In the genomic region with DNA sequence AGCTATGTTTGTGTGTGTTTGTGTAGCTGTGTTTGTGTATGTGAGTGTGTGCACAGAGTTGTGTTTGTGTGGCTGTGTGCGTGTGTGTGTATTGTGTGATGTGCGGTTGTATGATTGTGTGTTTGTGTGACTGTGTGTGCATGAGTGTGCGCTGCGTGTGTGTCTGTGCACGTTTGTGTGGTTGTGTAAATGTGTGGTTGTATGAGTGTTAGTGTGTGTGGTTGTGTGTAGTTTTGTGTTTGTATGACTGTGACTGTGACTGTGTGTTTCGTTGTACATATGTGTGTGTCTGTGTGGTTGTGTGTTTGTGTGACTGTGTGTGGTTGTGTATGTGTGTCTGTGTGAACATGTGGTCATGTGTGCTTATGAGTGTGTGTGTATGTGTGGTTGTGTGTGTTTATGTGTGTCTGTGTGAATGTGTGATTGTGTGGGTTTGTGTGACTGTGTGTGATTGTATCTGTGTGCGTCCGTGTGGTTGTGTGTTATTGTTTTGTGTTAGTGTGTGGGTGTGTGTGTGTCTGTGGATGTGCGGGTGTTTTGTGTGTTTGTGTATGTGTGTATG, we compare ENCODE assay signal across 20 cellular contexts.
DNase-seq lines count a peak whose midpoint lies in the region; ATAC-seq, FAIRE-seq and TF ChIP-seq lines count a peak whose summit lies in the region.
"Had no signal": no experiment of that assay in that cellular context is flagged by ENCODE, and none has a peak within 500 bp of the region (broad histone marks: within the 10 kb centered on the region; RNA-seq: fewer than 3 reads in every experiment).

No MANE protein-coding gene starts in this region.

- FAIRE-seq in H54 (lab: Jason Lieb, UNC) (peak; percentile 69), K562 (lab: Jason Lieb, UNC) (peak; percentile 75)

- no peak for TF ChIP-seq RAD21 in K562 (CRISPR knock-in tag; conservative IDR thresholded peaks at IDR 0.05 in 1 of 2, IDR thresholded peaks at IDR 0.05 in 1 of 2)

- no peak overlapping the region for H3K27ac ChIP-seq in K562 (ENCODE audit: extremely low read depth, low read depth, low read length)
- no peak overlapping the region for H3K27ac ChIP-seq in mesendoderm (ENCODE audit: low read depth, low read length)
- no peak overlapping the region for H3K27ac ChIP-seq in osteoblast (ENCODE audit: low read depth, low read length)
- H3K27ac ChIP-seq: BLaER1 treated with 17β-estradiol and CSF1 and Interleukin-3, amounts not matched to agents 10 nM and 100 nM; GM23248; SK-N-MC had no signal

- POLR2A ChIA-PET in K562 (lab: Yijun Ruan, JAX), result no interaction called here

- no peak overlapping the region for H2AFZ ChIP-seq in K562 (ENCODE audit: low read depth, low read length)
- H2AFZ ChIP-seq in osteoblast (ENCODE audit: low read length), result no peak overlapping the region
- H2AFZ ChIP-seq: GM23248 had no signal

- H2BK15ac ChIP-seq in mesendoderm (replicated peaks; ENCODE audit: low read depth), result no peak overlapping the region

- H3K9me3 ChIP-seq in K562 (replicated peaks; ENCODE audit: control insufficient read depth, insufficient read depth, low read depth, low read length) (peaks cover 6% of the 10 kb centered on the region; the same call in 1 of the 2 replicates), osteoblast (ENCODE audit: low read depth, low read length) (no peaks in the 10 kb centered on the region)

- CTCF ChIA-PET in K562 (lab: Yijun Ruan, JAX; ENCODE audit: low intra/inter-chr PET ratio), result no interaction called here

- H3K27me3 ChIP-seq in K562 (ENCODE audit: control insufficient read depth in 2 of 2, insufficient read depth in 2 of 2, low read length in 2 of 2) (peaks cover 0 to 9% of the 10 kb centered on the region in 2 experiments; a peak in 1 of 5 replicates), mesendoderm (ENCODE audit: insufficient read depth, low read length, poor library complexity) (no peaks in the 10 kb centered on the region), osteoblast (ENCODE audit: insufficient read depth, low read length) (no peaks in the 10 kb centered on the region)
- H3K27me3 ChIP-seq: BLaER1 treated with 17β-estradiol and CSF1 and Interleukin-3, amounts not matched to agents 10 nM and 100 nM had no signal

- H3K4me2 ChIP-seq in K562 (ENCODE audit: insufficient read depth, low read length) (no peak overlapping the region), mesendoderm (ENCODE audit: low read length) (no peak overlapping the region), osteoblast (ENCODE audit: insufficient read depth, low read length) (no peak overlapping the region)
- H3K4me2 ChIP-seq: BLaER1 treated with 17β-estradiol and CSF1 and Interleukin-3, amounts not matched to agents 10 nM and 100 nM had no signal

- intact Hi-C loops in K562 (cut with micrococcal nuclease), result no loop called here
- intact Hi-C loops in activated T-helper 1 cell treated with anti-CD3 and anti-CD28 coated beads, Interleukin-12 subunit alpha, Interleukin-12 subunit beta, Interleukin-2, Interleukin-4 antibody, amounts not matched to agents 30 ng/mL and 10 ng/mL and 1 ng/mL, durations not matched to agents 14 hours and 24 hours and 36 hours (cut with micrococcal nuclease), result no loop called here

- TF ChIP-seq POLR2A in H54 (IDR thresholded peaks at IDR 0.05; ENCODE audit: low read depth, low read length) (no peak), K562 (conservative IDR thresholded peaks at IDR 0.05) (no peak)

- no peak for TF ChIP-seq EP300 in K562 (IDR thresholded peaks at IDR 0.05; ENCODE audit: low read length)

- H3K4me3 Mint-ChIP-seq in activated T-helper 1 cell treated with anti-CD3 and anti-CD28 coated beads, Interleukin-12 subunit alpha, Interleukin-12 subunit beta, Interleukin-2, Interleukin-4 antibody, amounts not matched to agents 30 ng/mL and 10 ng/mL and 1 ng/mL, durations not matched to agents 14 hours and 24 hours and 36 hours, result no peak overlapping the region
- H3K4me3 Mint-ChIP-seq: CD8-positive, alpha-beta T cell had no signal

- peaks cover 5% of the 10 kb centered on the region for H3K27me3 Mint-ChIP-seq in activated T-helper 1 cell treated with anti-CD3 and anti-CD28 coated beads, Interleukin-12 subunit alpha, Interleukin-12 subunit beta, Interleukin-2, Interleukin-4 antibody, amounts not matched to agents 30 ng/mL and 10 ng/mL and 1 ng/mL, durations not matched to agents 14 hours and 24 hours and 36 hours (ENCODE audit: insufficient read depth)

- H3K4ac ChIP-seq in mesendoderm (ENCODE audit: low read depth, low read length), result no peak overlapping the region

- ATAC-seq in K562 (no peak), GM19455 (IDR thresholded peaks at IDR 0.05; ENCODE audit: unreplicated experiment) (no peak)
- ATAC-seq: CD8-positive, alpha-beta T cell; HCT116 had no signal

- H2BK5ac ChIP-seq in mesendoderm (ENCODE audit: low read length), result no peak overlapping the region

- H2AK5ac ChIP-seq in mesendoderm (ENCODE audit: low read length), result no peak overlapping the region

- H3K4me1 ChIP-seq in K562 (replicated peaks in 1 of 2; ENCODE audit: control insufficient read depth in 2 of 2, insufficient read depth in 2 of 2, low read length in 2 of 2) (peaks cover 0 to 5% of the 10 kb centered on the region in 2 experiments; a peak in 1 of 5 replicates), mesendoderm (ENCODE audit: control insufficient read depth, low read depth, low read length) (no peaks in the 10 kb centered on the region), osteoblast (ENCODE audit: insufficient read depth, low read length) (peaks cover 7% of the 10 kb centered on the region)

- H3K4me1 Mint-ChIP-seq in activated T-helper 1 cell treated with anti-CD3 and anti-CD28 coated beads, Interleukin-12 subunit alpha, Interleukin-12 subunit beta, Interleukin-2, Interleukin-4 antibody, amounts not matched to agents 30 ng/mL and 10 ng/mL and 1 ng/mL, durations not matched to agents 14 hours and 24 hours and 36 hours (ENCODE audit: low read depth), result no peaks in the 10 kb centered on the region

- H3K18ac ChIP-seq in mesendoderm (ENCODE audit: low read length), result no peak overlapping the region

- peaks cover 3% of the 10 kb centered on the region for H3K9me3 Mint-ChIP-seq in activated T-helper 1 cell treated with anti-CD3 and anti-CD28 coated beads, Interleukin-12 subunit alpha, Interleukin-12 subunit beta, Interleukin-2, Interleukin-4 antibody, amounts not matched to agents 30 ng/mL and 10 ng/mL and 1 ng/mL, durations not matched to agents 14 hours and 24 hours and 36 hours

- H3K27ac Mint-ChIP-seq in activated T-helper 1 cell treated with anti-CD3 and anti-CD28 coated beads, Interleukin-12 subunit alpha, Interleukin-12 subunit beta, Interleukin-2, Interleukin-4 antibody, amounts not matched to agents 30 ng/mL and 10 ng/mL and 1 ng/mL, durations not matched to agents 14 hours and 24 hours and 36 hours, result no peak overlapping the region
- H3K27ac Mint-ChIP-seq: CD8-positive, alpha-beta T cell had no signal

- H3K79me2 ChIP-seq in K562 (ENCODE audit: control insufficient read depth, insufficient read depth, low read length) (no peaks in the 10 kb centered on the region), mesendoderm (ENCODE audit: control insufficient read depth, insufficient read depth, low read length) (no peaks in the 10 kb centered on the region), osteoblast (ENCODE audit: insufficient read depth, low read length) (no peaks in the 10 kb centered on the region)

- DNase-seq in H54 (ENCODE audit: insufficient read length, low spot score), result no peak
- peak; percentile 11 for DNase-seq in NAMALWA (ENCODE audit: low spot score)
- DNase-seq in K562 (ENCODE audit: extremely low read depth in 1 of 4, low spot score in 3 of 4), result no peak
- DNase-seq in mesendoderm, result peak; percentile 40
- DNase-seq in GM20000 (ENCODE audit: low spot score), result no peak
- no peak for DNase-seq in activated T-helper 1 cell treated with anti-CD3 and anti-CD28 coated beads, Interleukin-12 subunit alpha, Interleukin-12 subunit beta, Interleukin-2, Interleukin-4 antibody, amounts not matched to agents 30 ng/mL and 10 ng/mL and 1 ng/mL, durations not matched to agents 14 hours and 24 hours and 36 hours (ENCODE audit: low spot score)
- DNase-seq in osteoblast (ENCODE audit: insufficient read length, low spot score, missing footprints), result no peak
- DNase-seq: Calu3; CD8-positive, alpha-beta T cell; GM23248; MM.1S; NCI-H2081 treated with DMSO at 0.1 percent for 48 hours; NCI-H510A; NCI-H748 treated with DMSO at 0.1 percent for 48 hours; OCI-M1; Right ventricle myocardium superior had no signal

- no peak overlapping the region for H3K56ac ChIP-seq in mesendoderm (ENCODE audit: low read length)

- 20% methylated on average over 9 of the region's 9 CpGs for WGBS in K562 (ENCODE audit: insufficient coverage, low coverage, missing lambda C conversion rate)
- 100% methylated on average over 6 of the region's 9 CpGs for WGBS in mesendoderm (ENCODE audit: extremely low coverage, insufficient coverage, low lambda C conversion rate)

- peak overlapping the region; percentile 30 for H3K23ac ChIP-seq in mesendoderm (ENCODE audit: low read length)

- H3K9me1 ChIP-seq in K562 (ENCODE audit: control insufficient read depth, insufficient read depth, low read length), result no peaks in the 10 kb centered on the region

- no peak overlapping the region for H2BK120ac ChIP-seq in mesendoderm (ENCODE audit: low read depth, low read length)

- H3K4me3 ChIP-seq in K562 (no peak overlapping the region), mesendoderm (ENCODE audit: low read length) (no peak overlapping the region), osteoblast (ENCODE audit: insufficient read depth, low read length) (no peak overlapping the region)
- H3K4me3 ChIP-seq: BLaER1 treated with 17β-estradiol and CSF1 and Interleukin-3, amounts not matched to agents 10 nM and 100 nM; GM23248; SK-N-MC had no signal

- no peak overlapping the region for H4K8ac ChIP-seq in mesendoderm (ENCODE audit: low read depth, low read length)

- in situ Hi-C loops in K562 (cut with MboI), result no loop called here

- H3K9ac ChIP-seq in K562 (ENCODE audit: insufficient read depth in 1 of 2, low read depth in 2 of 2, low read length in 2 of 2) (no peak overlapping the region), mesendoderm (ENCODE audit: low read length) (no peak overlapping the region)
- H3K9ac ChIP-seq: BLaER1 treated with 17β-estradiol and CSF1 and Interleukin-3, amounts not matched to agents 10 nM and 100 nM; GM23248 had no signal

- H3K36me3 Mint-ChIP-seq in activated T-helper 1 cell treated with anti-CD3 and anti-CD28 coated beads, Interleukin-12 subunit alpha, Interleukin-12 subunit beta, Interleukin-2, Interleukin-4 antibody, amounts not matched to agents 30 ng/mL and 10 ng/mL and 1 ng/mL, durations not matched to agents 14 hours and 24 hours and 36 hours (ENCODE audit: low read depth), result no peaks in the 10 kb centered on the region
- H3K36me3 Mint-ChIP-seq: CD8-positive, alpha-beta T cell had no signal

- no peaks in the 10 kb centered on the region for H3K79me1 ChIP-seq in mesendoderm (ENCODE audit: low read length)

- TF ChIP-seq CTCF in K562 (IDR thresholded peaks at IDR 0.05 in 2 of 3, conservative IDR thresholded peaks at IDR 0.05 in 1 of 3; ENCODE audit: insufficient read depth in 2 of 3, low read depth in 1 of 3, low read length in 3 of 3) (no peak), GM20000 (IDR thresholded peaks at IDR 0.05; ENCODE audit: extremely low read depth, missing control alignments) (no peak), osteoblast (IDR thresholded peaks at IDR 0.05; ENCODE audit: extremely low read depth, low read depth, low read length) (no peak)

- H4K5ac ChIP-seq in mesendoderm (ENCODE audit: low read length), result no peak overlapping the region

- H4K20me1 ChIP-seq in K562 (replicated peaks; ENCODE audit: control insufficient read depth, insufficient read depth, low read length) (no peaks in the 10 kb centered on the region), osteoblast (ENCODE audit: insufficient read depth, low read length) (no peaks in the 10 kb centered on the region)
- H4K20me1 ChIP-seq: BLaER1 treated with 17β-estradiol and CSF1 and Interleukin-3, amounts not matched to agents 10 nM and 100 nM had no signal

- no TSS peak for BruUV-seq in K562 (replicated peaks; lab: Mats Ljungman, UMichigan)

- H3K36me3 ChIP-seq in K562 (ENCODE audit: control insufficient read depth, insufficient read depth, low read length) (no peaks in the 10 kb centered on the region), mesendoderm (ENCODE audit: control insufficient read depth, insufficient read depth, low read length) (no peaks in the 10 kb centered on the region), osteoblast (ENCODE audit: insufficient read depth, low read length) (no peaks in the 10 kb centered on the region)
- H3K36me3 ChIP-seq: BLaER1 treated with 17β-estradiol and CSF1 and Interleukin-3, amounts not matched to agents 10 nM and 100 nM had no signal

Comparison
In these comparisons a context has a peak if more than half of its experiments do, and no peak if none do; other contexts are left out.
1. DNase-seq: peak in NAMALWA (single experiment) and mesendoderm (single experiment); none in H54 (single experiment), K562 (0 of 4), GM20000 (single experiment), activated T-helper 1 cell treated with anti-CD3 and anti-CD28 coated beads, Interleukin-12 subunit alpha, Interleukin-12 subunit beta, Interleukin-2, Interleukin-4 antibody, amounts not matched to agents 30 ng/mL and 10 ng/mL and 1 ng/mL, durations not matched to agents 14 hours and 24 hours and 36 hours (single experiment) and osteoblast (single experiment).